ENCODE assay signal across 29 cellular contexts in the genomic region with DNA sequence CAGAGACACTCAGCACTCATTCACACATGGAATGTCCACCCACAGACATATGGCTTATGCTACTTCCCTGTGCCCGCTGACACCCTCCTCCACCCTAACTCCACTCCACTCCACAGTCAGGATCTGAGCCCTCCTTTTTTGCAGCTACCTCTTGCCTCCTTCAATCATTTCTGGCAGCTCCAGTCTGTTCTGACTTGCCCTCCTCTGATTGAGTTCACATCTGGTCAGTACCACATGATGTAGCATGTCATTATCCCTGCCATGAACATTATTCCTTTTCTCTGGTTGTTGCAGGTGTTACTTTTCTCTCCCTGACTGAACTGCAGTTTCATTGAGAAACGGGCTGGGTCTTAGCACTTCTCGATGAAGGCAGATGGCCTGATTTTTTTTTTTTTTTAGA.
"Had no signal": no experiment of that assay in that cellular context is flagged by ENCODE, and none has a peak within 500 bp of the region (broad histone marks: within the 10 kb centered on the region; RNA-seq: fewer than 3 reads in every experiment).

No MANE protein-coding gene starts in this region.

- H3K36me3 Mint-ChIP-seq: activated naive CD8-positive, alpha-beta T cell; immature natural killer cell; mesothelial cell of epicardium; neural progenitor cell had no signal

- H3K27ac ChIP-seq: body of pancreas, coronary artery, heart left ventricle, neural progenitor cell, parathyroid adenoma, right atrium auricular region, suprapubic skin, tibial artery, upper lobe of right lung, VCaP had no signal

- H3K36me3 ChIP-seq: heart left ventricle, neural progenitor cell, right atrium auricular region, suprapubic skin, tibial artery, upper lobe of right lung had no signal

- H3K79me2 ChIP-seq: parathyroid adenoma had no signal

- H3K4me3 ChIP-seq: body of pancreas, coronary artery, heart left ventricle, neural progenitor cell, right atrium auricular region, suprapubic skin, tibial artery, upper lobe of right lung had no signal

- H3K4me1 Mint-ChIP-seq: immature natural killer cell; mesothelial cell of epicardium; naive thymus-derived CD4-positive, alpha-beta T cell; neural progenitor cell; stimulated activated naive B cell treated with anti-CD40 and anti-IgM and Interleukin-4, amounts not matched to agents 10 μg/mL and 1 μg/mL and 100 μg/mL, for 72 hours had no signal

- H3K4me1 ChIP-seq: body of pancreas, heart left ventricle, neural progenitor cell, parathyroid adenoma, right atrium auricular region, suprapubic skin, tibial artery, upper lobe of right lung had no signal

- H3K4me3 Mint-ChIP-seq: activated naive CD8-positive, alpha-beta T cell; effector memory CD8-positive, alpha-beta T cell; immature natural killer cell; mesothelial cell of epicardium; naive thymus-derived CD4-positive, alpha-beta T cell; neural progenitor cell; stimulated activated naive B cell treated with anti-CD40 and anti-IgM and Interleukin-4, amounts not matched to agents 10 μg/mL and 1 μg/mL and 100 μg/mL, for 72 hours had no signal

- H3K27me3 ChIP-seq: body of pancreas, heart left ventricle, neural progenitor cell, right atrium auricular region, suprapubic skin, tibial artery, upper lobe of right lung had no signal

- H3K4me2 ChIP-seq: neural progenitor cell had no signal

- H3K9me3 ChIP-seq: body of pancreas, heart left ventricle, right atrium auricular region, suprapubic skin, tibial artery, upper lobe of right lung had no signal

- ATAC-seq: body of pancreas; effector memory CD8-positive, alpha-beta T cell; heart left ventricle; left colon; naive thymus-derived CD4-positive, alpha-beta T cell; stimulated activated naive B cell treated with anti-CD40 and anti-IgM and Interleukin-4, amounts not matched to agents 10 μg/mL and 1 μg/mL and 100 μg/mL, for 72 hours; upper lobe of right lung had no signal

- H3K27ac Mint-ChIP-seq: activated naive CD8-positive, alpha-beta T cell; effector memory CD8-positive, alpha-beta T cell; mesothelial cell of epicardium; naive thymus-derived CD4-positive, alpha-beta T cell; neural progenitor cell; stimulated activated naive B cell treated with anti-CD40 and anti-IgM and Interleukin-4, amounts not matched to agents 10 μg/mL and 1 μg/mL and 100 μg/mL, for 72 hours had no signal

- DNase-seq: activated CD4-positive, alpha-beta T cell treated with anti-CD3 and anti-CD28 coated beads for 4 hours; activated CD4-positive, alpha-beta T cell treated with anti-CD3 and anti-CD28 coated beads, Interleukin-2, amount 50 U/mL, for 4 hours; activated CD8-positive, alpha-beta memory T cell treated with anti-CD3 and anti-CD28 coated beads for 24 hours; activated effector memory CD4-positive, alpha-beta T cell treated with Interleukin-2 at 50 U/mL for 16 hours; activated naive CD4-positive, alpha-beta T cell treated with Interleukin-2 at 50 U/mL for 16 hours; aorta; body of pancreas; effector memory CD8-positive, alpha-beta T cell; foreskin fibroblast; heart left ventricle; hypothalamus; immature natural killer cell; kidney; left colon; naive thymus-derived CD4-positive, alpha-beta T cell; occipital lobe; stimulated activated CD4-positive, alpha-beta T cell treated with anti-CD3 and anti-CD28 coated beads, Interleukin-15, amount 100 ng/mL, for 24 hours; stimulated activated CD4-positive, alpha-beta T cell treated with anti-CD3 and anti-CD28 coated beads, Interleukin-2, amount 100 ng/mL, for 24 hours; stimulated activated naive B cell treated with anti-CD40 and anti-IgM and Interleukin-4, amounts not matched to agents 10 μg/mL and 1 μg/mL and 100 μg/mL, for 72 hours; tibial artery; upper lobe of right lung had no signal

- H2AFZ ChIP-seq: neural progenitor cell, parathyroid adenoma had no signal

- H3K9ac ChIP-seq: neural progenitor cell, parathyroid adenoma had no signal
